Comparison of ENCODE assay signal across 8 cellular contexts in genomic region chr10:123007558-123008378, GRCh38. TPM values are rescaled to one million over a fixed set of nuclear protein-coding genes. Genes with fewer than 3 reads are reported as not detected.
DNase-seq lines count a peak whose midpoint lies in the region; ATAC-seq, FAIRE-seq and TF ChIP-seq lines count a peak whose summit lies in the region.

No MANE protein-coding gene starts in this region.

- WGBS in transverse colon (ENCODE audit: low coverage in 1 of 2), 2 donors = 2 to 3% methylated on average over 15 to 33 of the region's 34 CpGs

- H3K36me3 Mint-ChIP-seq in activated T-helper 1 cell treated with anti-CD3 and anti-CD28 coated beads, Interleukin-12 subunit alpha, Interleukin-12 subunit beta, Interleukin-2, Interleukin-4 antibody, amounts not matched to agents 30 ng/mL and 10 ng/mL and 1 ng/mL, durations not matched to agents 14 hours and 24 hours and 36 hours (ENCODE audit: low read depth) = peaks cover 10% of the 10 kb centered on the region

- TF ChIP-seq POLR2A in transverse colon (IDR thresholded peaks at IDR 0.05) = no peak

- H3K27me3 ChIP-seq in neuron (ENCODE audit: insufficient read depth, low read length) (no peaks in the 10 kb centered on the region), transverse colon (no peaks in the 10 kb centered on the region)

- H3K9me3 ChIP-seq in neuron (ENCODE audit: low read length) = no peaks in the 10 kb centered on the region
- no peaks in the 10 kb centered on the region for H3K9me3 ChIP-seq in transverse colon

- H3K4me3 ChIP-seq in foreskin fibroblast (ENCODE audit: low read depth in 1 of 2, low read length in 2 of 2) = peak overlapping the region; percentile 71 to 89
- H3K4me3 ChIP-seq in neuron (ENCODE audit: low read length) = peak overlapping the region; percentile 97
- H3K4me3 ChIP-seq in transverse colon = peak overlapping the region; percentile 85 to 100 (median 94)

- peak overlapping the region; percentile 95 for H3K4me3 Mint-ChIP-seq in activated T-helper 1 cell treated with anti-CD3 and anti-CD28 coated beads, Interleukin-12 subunit alpha, Interleukin-12 subunit beta, Interleukin-2, Interleukin-4 antibody, amounts not matched to agents 30 ng/mL and 10 ng/mL and 1 ng/mL, durations not matched to agents 14 hours and 24 hours and 36 hours

- no peaks in the 10 kb centered on the region for H3K9me3 Mint-ChIP-seq in activated T-helper 1 cell treated with anti-CD3 and anti-CD28 coated beads, Interleukin-12 subunit alpha, Interleukin-12 subunit beta, Interleukin-2, Interleukin-4 antibody, amounts not matched to agents 30 ng/mL and 10 ng/mL and 1 ng/mL, durations not matched to agents 14 hours and 24 hours and 36 hours

- ATAC-seq in GM18519 (IDR thresholded peaks at IDR 0.05; ENCODE audit: low FRiP score, unreplicated experiment) (peak; percentile 38), HG03196 (IDR thresholded peaks at IDR 0.05; ENCODE audit: unreplicated experiment) (peak; percentile 35)

- TF ChIP-seq CTCF in foreskin fibroblast (IDR thresholded peaks at IDR 0.05; ENCODE audit: low read depth, low read length) (no peak), transverse colon (IDR thresholded peaks at IDR 0.05) (peak in 1 of 5 experiments; percentile 7)

- H3K4me1 Mint-ChIP-seq in activated T-helper 1 cell treated with anti-CD3 and anti-CD28 coated beads, Interleukin-12 subunit alpha, Interleukin-12 subunit beta, Interleukin-2, Interleukin-4 antibody, amounts not matched to agents 30 ng/mL and 10 ng/mL and 1 ng/mL, durations not matched to agents 14 hours and 24 hours and 36 hours (ENCODE audit: low read depth) = peaks cover 43% of the 10 kb centered on the region

- H3K4me1 ChIP-seq in neuron (ENCODE audit: insufficient read depth, low read length) (peaks cover 18% of the 10 kb centered on the region), transverse colon (peaks cover 0 to 34% (median 19%) of the 10 kb centered on the region in 4 donors)

- peak overlapping the region; percentile 79 for H2AFZ ChIP-seq in neuron (ENCODE audit: low read depth, low read length)

- peak overlapping the region; percentile 91 to 96 (median 93) for H3K27ac ChIP-seq in transverse colon

- H3K27me3 Mint-ChIP-seq in activated T-helper 1 cell treated with anti-CD3 and anti-CD28 coated beads, Interleukin-12 subunit alpha, Interleukin-12 subunit beta, Interleukin-2, Interleukin-4 antibody, amounts not matched to agents 30 ng/mL and 10 ng/mL and 1 ng/mL, durations not matched to agents 14 hours and 24 hours and 36 hours (ENCODE audit: insufficient read depth) = no peaks in the 10 kb centered on the region

- H3K36me3 ChIP-seq in neuron (ENCODE audit: insufficient read depth, low read length) (no peaks in the 10 kb centered on the region), transverse colon (no peaks in the 10 kb centered on the region)

- in situ Hi-C loops in transverse colon (cut with MboI; ENCODE audit: low pct_ligation_motif_present in 1 of 4, low pct_unique_long_range_greater_than_20kb in 1 of 4, low sequenced_read_pairs in 3 of 4) = no loop called here

- peak overlapping the region; percentile 95 for H3K27ac Mint-ChIP-seq in activated T-helper 1 cell treated with anti-CD3 and anti-CD28 coated beads, Interleukin-12 subunit alpha, Interleukin-12 subunit beta, Interleukin-2, Interleukin-4 antibody, amounts not matched to agents 30 ng/mL and 10 ng/mL and 1 ng/mL, durations not matched to agents 14 hours and 24 hours and 36 hours

- no peak for TF ChIP-seq EP300 in transverse colon (IDR thresholded peaks at IDR 0.05; ENCODE audit: low read depth)

- FAIRE-seq in A204.1 (lab: Jason Lieb, UNC) = peak; percentile 9

- DNase-seq in OCI-M1 (lab: John Stamatoyannopoulos, UW) = peak; percentile 85
- peak; percentile 39 for DNase-seq in activated T-helper 1 cell treated with anti-CD3 and anti-CD28 coated beads, Interleukin-12 subunit alpha, Interleukin-12 subunit beta, Interleukin-2, Interleukin-4 antibody, amounts not matched to agents 30 ng/mL and 10 ng/mL and 1 ng/mL, durations not matched to agents 14 hours and 24 hours and 36 hours (ENCODE audit: low spot score)
- DNase-seq in foreskin fibroblast = peak; percentile 29 to 63
- DNase-seq in transverse colon = peak; percentile 38

- intact Hi-C loops in activated T-helper 1 cell treated with anti-CD3 and anti-CD28 coated beads, Interleukin-12 subunit alpha, Interleukin-12 subunit beta, Interleukin-2, Interleukin-4 antibody, amounts not matched to agents 30 ng/mL and 10 ng/mL and 1 ng/mL, durations not matched to agents 14 hours and 24 hours and 36 hours (cut with micrococcal nuclease) = loop anchor here (1.0 to 10.0 kb wide), 10 partner anchors 27 to 1909 kb away; partner anchors contain the start of genes ABRAXAS2, ATE1, BUB3 and C10orf88
- intact Hi-C loops in transverse colon (cut with DNase I; ENCODE audit: low total_unique reads) = no loop called here

RNA-seq across cellular contexts. Expression of gene IKZF5, which starts 0.8 kb away (rescaled TPM):
- total RNA-seq in activated T-helper 1 cell treated with anti-CD3 and anti-CD28 coated beads, Interleukin-12 subunit alpha, Interleukin-12 subunit beta, Interleukin-2, Interleukin-4 antibody, amounts not matched to agents 30 ng/mL and 10 ng/mL and 1 ng/mL, durations not matched to agents 14 hours and 24 hours and 36 hours = 17.4 and 21.9 TPM in 2 replicates
- 10 to 100 TPM in 1 of 4 donors, 1 to 10 TPM in 3; 6.2 to 11.1 (median 7.1) TPM for total RNA-seq in transverse colon

RNA-seq across cellular contexts. Expression of gene ACADSB, which starts 1.0 kb away (rescaled TPM):
- total RNA-seq in activated T-helper 1 cell treated with anti-CD3 and anti-CD28 coated beads, Interleukin-12 subunit alpha, Interleukin-12 subunit beta, Interleukin-2, Interleukin-4 antibody, amounts not matched to agents 30 ng/mL and 10 ng/mL and 1 ng/mL, durations not matched to agents 14 hours and 24 hours and 36 hours = 25.8 and 26.5 TPM in 2 replicates
- 10 to 100 TPM in 2 of 4 donors, 1 to 10 TPM in 2; 3.0 to 31.4 (median 13.9) TPM for total RNA-seq in transverse colon

RNA-seq across cellular contexts. Expression of gene PSTK, which starts 27.6 kb away (rescaled TPM):
- 4.5 and 4.8 TPM in 2 replicates for total RNA-seq in activated T-helper 1 cell treated with anti-CD3 and anti-CD28 coated beads, Interleukin-12 subunit alpha, Interleukin-12 subunit beta, Interleukin-2, Interleukin-4 antibody, amounts not matched to agents 30 ng/mL and 10 ng/mL and 1 ng/mL, durations not matched to agents 14 hours and 24 hours and 36 hours
- total RNA-seq in transverse colon = 1 to 10 TPM in 2 of 4 donors, not detected in 2; 2.5 to 2.9 TPM

RNA-seq across cellular contexts. Expression of gene C10orf88, which starts 53.7 kb away (rescaled TPM):
- total RNA-seq in activated T-helper 1 cell treated with anti-CD3 and anti-CD28 coated beads, Interleukin-12 subunit alpha, Interleukin-12 subunit beta, Interleukin-2, Interleukin-4 antibody, amounts not matched to agents 30 ng/mL and 10 ng/mL and 1 ng/mL, durations not matched to agents 14 hours and 24 hours and 36 hours = 11.8 and 14.1 TPM in 2 replicates
- 10 to 100 TPM in 1 of 4 donors, 1 to 10 TPM in 3; 4.9 to 30.8 (median 7.4) TPM for total RNA-seq in transverse colon

Comparison
In these comparisons a context has a peak if more than half of its experiments do, and no peak if none do; other contexts are left out.
1. Peak in every context shown above with its lines: DNase-seq, ATAC-seq, H3K4me3 ChIP-seq and H3K27ac ChIP-seq.